In the genomic region with DNA sequence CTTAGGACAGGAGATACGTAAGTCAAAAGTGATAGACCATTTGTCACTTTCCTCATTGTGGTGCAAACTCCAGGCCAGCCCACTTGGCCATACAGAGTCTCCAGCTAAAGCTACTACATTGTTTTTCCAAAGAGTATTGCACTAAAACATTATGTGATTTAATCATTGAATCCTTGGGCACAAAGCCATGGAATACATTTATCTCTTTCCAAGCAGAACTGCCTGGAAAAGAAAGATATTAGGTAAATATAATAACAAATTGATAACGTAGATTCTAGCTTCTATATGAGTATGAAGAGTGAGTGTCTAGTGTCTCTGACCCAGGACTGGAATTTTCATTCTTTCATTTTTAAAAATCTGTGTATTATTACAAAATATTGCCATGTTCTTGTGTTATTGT, we compare ENCODE assay signal across 30 cellular contexts.
"Had no signal": no experiment of that assay in that cellular context is flagged by ENCODE, and none has a peak within 500 bp of the region (broad histone marks: within the 10 kb centered on the region; RNA-seq: fewer than 3 reads in every experiment).

No MANE protein-coding gene starts in this region.

- H3K9me3 ChIP-seq: adrenal gland, ascending aorta, body of pancreas, breast epithelium had no signal

- ATAC-seq: activated naive CD4-positive, alpha-beta T cell treated with anti-CD3 and anti-CD28 coated beads, Interleukin-2, amount 50 U/mL, for 72 hours; activated naive CD8-positive, alpha-beta T cell treated with anti-CD3 and anti-CD28 coated beads, Interleukin-2, amount 50 U/mL, for 24 hours; activated T-cell treated with anti-CD3 and anti-CD28 coated beads, Interleukin-2, amount 50 U/mL, for 4 hours; activated T-cell treated with anti-CD3 and anti-CD28 coated beads, Interleukin-2, amount 50 U/mL, for 72 hours; activated T-helper 17 cell treated with anti-CD3 and anti-CD28 coated beads, Interleukin-2, amount 50 U/mL, for 72 hours; body of pancreas had no signal

- H3K27me3 ChIP-seq: adrenal gland, ascending aorta, body of pancreas, brain microvascular endothelial cell, breast epithelium, cardiac muscle cell had no signal

- H3K36me3 ChIP-seq: adrenal gland, ascending aorta, brain microvascular endothelial cell, breast epithelium, cardiac muscle cell had no signal

- DNase-seq: activated effector memory CD4-positive, alpha-beta T cell treated with anti-CD3 and anti-CD28 coated beads, Interleukin-2, amount 50 U/mL, for 16 hours; activated effector memory CD4-positive, alpha-beta T cell treated with Interleukin-2 at 50 U/mL for 16 hours; activated gamma-delta T cell; activated gamma-delta T cell treated with Interleukin-2 at 50 U/mL for 16 hours; activated naive CD4-positive, alpha-beta T cell; activated naive CD4-positive, alpha-beta T cell treated with anti-CD3 and anti-CD28 coated beads for 36 hours; activated naive CD4-positive, alpha-beta T cell treated with anti-CD3 and anti-CD28 coated beads, Interleukin-2, amount 10 ng/mL, durations not matched to agents 7 days and 5 days; activated naive CD4-positive, alpha-beta T cell treated with anti-CD3 and anti-CD28 coated beads, Interleukin-2, amount 50 U/mL, for 16 hours; activated naive CD4-positive, alpha-beta T cell treated with Interleukin-2 at 50 U/mL for 16 hours; activated naive CD8-positive, alpha-beta T cell treated with anti-CD3 and anti-CD28 coated beads for 36 hours; activated naive CD8-positive, alpha-beta T cell treated with anti-CD3 and anti-CD28 coated beads, Interleukin-2, amount 10 ng/mL, durations not matched to agents 7 days and 5 days; activated naive CD8-positive, alpha-beta T cell treated with anti-CD3 and anti-CD28 coated beads, Interleukin-2, amount 50 U/mL, for 24 hours; activated T-cell treated with anti-CD3 and anti-CD28 coated beads, Interleukin-2, amount 50 U/mL, for 4 hours; activated T-cell treated with anti-CD3 and anti-CD28 coated beads, Interleukin-2, amount 50 U/mL, for 48 hours; activated T-cell treated with anti-CD3 and anti-CD28 coated beads, Interleukin-2, amount 50 U/mL, for 72 hours; adrenal gland; amniotic stem cell; amygdala; anterior cingulate cortex; aorta; body of pancreas; brain microvascular endothelial cell; caudate nucleus; central memory CD4-positive, alpha-beta T cell; cerebellar nuclear complex had no signal

- H3K4me3 ChIP-seq: adrenal gland, ascending aorta, body of pancreas, breast epithelium, cardiac muscle cell had no signal

- H3K27ac ChIP-seq: adrenal gland, ascending aorta, body of pancreas, brain microvascular endothelial cell, breast epithelium, cardiac muscle cell had no signal

- H3K4me1 ChIP-seq: adrenal gland, ascending aorta, body of pancreas, breast epithelium had no signal
